Comparison of ENCODE assay signal across 1 cellular context in the genomic region with DNA sequence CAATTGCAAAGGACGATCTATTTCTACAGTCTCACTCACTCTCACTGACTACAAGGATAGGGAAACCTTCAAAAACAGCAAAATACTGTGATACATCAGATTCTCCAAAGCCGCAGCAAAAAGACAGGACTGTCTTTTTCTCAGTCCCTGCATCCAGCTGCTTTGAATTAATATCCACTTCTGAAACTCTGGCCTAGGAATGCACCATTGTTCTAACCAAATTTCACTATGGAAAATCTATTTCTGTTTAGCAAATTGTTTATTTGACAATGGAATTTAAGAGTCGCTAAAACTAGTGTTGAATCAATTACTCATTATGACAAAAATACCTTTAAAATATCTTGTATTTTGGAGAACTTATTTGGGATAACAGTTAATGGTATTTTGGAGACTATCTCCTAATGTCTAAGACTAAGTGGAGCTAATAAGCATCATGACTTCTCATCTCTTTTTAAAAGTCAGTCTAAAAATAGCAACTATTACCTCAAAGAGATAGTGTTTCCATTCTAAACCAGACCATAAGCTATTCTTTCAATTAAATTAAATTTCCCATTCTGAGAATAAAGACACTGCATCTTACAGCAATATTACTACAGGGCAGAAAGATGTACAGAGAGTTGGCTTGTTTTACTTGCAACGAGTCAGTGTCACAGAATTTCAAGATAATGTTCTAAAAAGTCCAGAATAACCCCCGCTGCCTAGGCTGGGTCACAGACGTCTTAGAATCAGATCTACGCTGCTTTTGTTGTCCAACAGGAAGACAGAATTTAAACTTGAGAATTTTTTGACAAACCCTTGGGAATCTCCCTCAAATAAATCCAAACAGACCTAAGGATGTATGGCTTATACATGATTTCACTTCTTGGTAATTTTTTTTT.
TF ChIP-seq lines count a peak whose summit lies in the region.

No MANE protein-coding gene starts in this region.

TF ChIP-seq in GM12878, 131 proteins besides CTCF, POLR2A, EP300 and RAD21 (continued from another document):
- 0 out of 2 replicates have a peak, but pooled peaks have one; percentile 13 for TF ChIP-seq MEF2A (IDR thresholded peaks at IDR 0.05; ENCODE audit: insufficient read depth, low read depth, low read length)
